Comparison of ENCODE assay signal across 9 cellular contexts in the genomic region with DNA sequence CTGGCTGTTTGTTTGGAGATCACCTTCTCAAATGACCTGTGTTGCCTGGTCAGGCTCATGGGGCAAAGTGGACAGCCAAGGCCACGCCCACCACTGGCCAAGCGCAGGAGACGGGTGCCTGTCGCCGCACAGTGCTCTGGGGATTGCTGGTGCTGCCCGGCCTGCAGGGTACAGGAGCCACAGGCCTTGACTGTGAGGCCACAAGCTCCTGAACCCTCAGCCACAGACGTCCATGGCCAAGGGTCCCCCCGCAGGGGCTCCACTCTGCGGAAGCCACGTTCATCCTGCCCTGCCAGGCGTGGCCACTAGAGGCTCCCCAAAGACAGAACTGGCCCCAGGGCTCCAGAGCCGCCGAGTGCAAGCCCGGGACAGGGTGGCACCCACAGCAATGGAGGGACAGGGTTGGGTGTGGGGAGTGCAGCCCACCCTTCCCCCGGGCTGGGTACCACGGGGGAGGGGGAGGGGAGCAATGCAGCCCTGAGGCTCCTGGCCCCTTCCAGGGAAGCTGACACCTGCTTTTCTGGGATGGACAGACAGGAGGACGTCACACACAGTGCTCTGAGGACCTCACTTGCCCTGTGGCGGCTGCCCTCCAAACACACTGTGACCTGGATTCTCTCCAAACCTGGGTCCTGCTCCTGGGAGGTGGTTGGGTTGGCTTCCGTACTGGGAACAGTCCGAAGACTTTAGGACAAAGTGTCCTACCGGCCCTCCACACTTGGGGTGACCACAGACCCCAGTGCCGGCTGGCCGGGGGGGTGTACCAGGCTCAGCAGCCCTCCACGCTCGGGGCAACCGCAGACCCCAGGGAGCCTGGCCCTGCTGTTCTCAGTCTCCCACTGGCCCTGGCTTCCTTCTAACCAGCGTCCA. TPM values are rescaled to one million over a fixed set of nuclear protein-coding genes. Genes with fewer than 3 reads are reported as not detected.
DNase-seq lines count a peak whose midpoint lies in the region; ATAC-seq and TF ChIP-seq lines count a peak whose summit lies in the region.
"Had no signal": no experiment of that assay in that cellular context is flagged by ENCODE, and none has a peak within 500 bp of the region (broad histone marks: within the 10 kb centered on the region; RNA-seq: fewer than 3 reads in every experiment).

No MANE protein-coding gene starts in this region.

- 16 to 17% methylated on average over 13 to 21 of the region's 27 CpGs for WGBS in lower leg skin, 2 donors

- no peaks in the 10 kb centered on the region for H3K9me3 Mint-ChIP-seq in activated CD4-positive, alpha-beta T cell treated with anti-CD3 and anti-CD28 coated beads, Interleukin-2, amount 10 ng/mL, durations not matched to agents 24 days and 14 days
- H3K9me3 Mint-ChIP-seq: stimulated activated naive CD8-positive, alpha-beta T cell treated with anti-CD3 and anti-CD28 coated beads, Interleukin-15, Interleukin-2, amounts not matched to agents 100 ng/mL and 50 ng/mL, for 24 hours had no signal

- peak; percentile 89 for TF ChIP-seq CTCF in GM12873 (IDR thresholded peaks at IDR 0.05; ENCODE audit: insufficient read depth, low read depth, low read length, missing control alignments)
- peak in 1 of 3 donors; percentile 78 for TF ChIP-seq CTCF in lower leg skin (IDR thresholded peaks at IDR 0.05)

- H3K27ac Mint-ChIP-seq in activated CD4-positive, alpha-beta T cell treated with anti-CD3 and anti-CD28 coated beads, Interleukin-2, amount 10 ng/mL, durations not matched to agents 24 days and 14 days = no peak overlapping the region
- H3K27ac Mint-ChIP-seq: stimulated activated naive CD8-positive, alpha-beta T cell treated with anti-CD3 and anti-CD28 coated beads, Interleukin-15, Interleukin-2, amounts not matched to agents 100 ng/mL and 50 ng/mL, for 24 hours had no signal

- ATAC-seq in HG02885 (IDR thresholded peaks at IDR 0.05; ENCODE audit: poor library complexity, unreplicated experiment) = peak; percentile 52
- no peak for ATAC-seq in HG02840 (IDR thresholded peaks at IDR 0.05; ENCODE audit: low FRiP score, unreplicated experiment)

- no peak for TF ChIP-seq POLR2A in lower leg skin (IDR thresholded peaks at IDR 0.05)

- DNase-seq in NCI-H2227 (lab: John Stamatoyannopoulos, UW; ENCODE audit: unreplicated experiment) (peak; percentile 90), dermis blood vessel endothelial cell (peak; percentile 74), lower leg skin (ENCODE audit: low spot score in 2 of 2) (peak; percentile 59 to 94)
- DNase-seq in activated CD4-positive, alpha-beta T cell treated with anti-CD3 and anti-CD28 coated beads, Interleukin-2, amount 10 ng/mL, durations not matched to agents 24 days and 14 days = peak; percentile 89
- peak; percentile 38 to 63 (median 49) for DNase-seq in stimulated activated CD4-positive, alpha-beta T cell treated with anti-CD3 and anti-CD28 coated beads, TNF-alpha, amount 100 ng/mL, for 24 hours (ENCODE audit: low read depth in 3 of 3)

- peaks cover 5% of the 10 kb centered on the region for H3K27me3 Mint-ChIP-seq in activated CD4-positive, alpha-beta T cell treated with anti-CD3 and anti-CD28 coated beads, Interleukin-2, amount 10 ng/mL, durations not matched to agents 24 days and 14 days
- H3K27me3 Mint-ChIP-seq: stimulated activated naive CD8-positive, alpha-beta T cell treated with anti-CD3 and anti-CD28 coated beads, Interleukin-15, Interleukin-2, amounts not matched to agents 100 ng/mL and 50 ng/mL, for 24 hours had no signal

- H3K4me1 Mint-ChIP-seq in activated CD4-positive, alpha-beta T cell treated with anti-CD3 and anti-CD28 coated beads, Interleukin-2, amount 10 ng/mL, durations not matched to agents 24 days and 14 days = peaks cover 3% of the 10 kb centered on the region

- H3K4me3 Mint-ChIP-seq in activated CD4-positive, alpha-beta T cell treated with anti-CD3 and anti-CD28 coated beads, Interleukin-2, amount 10 ng/mL, durations not matched to agents 24 days and 14 days = no peak overlapping the region
- H3K4me3 Mint-ChIP-seq: stimulated activated naive CD8-positive, alpha-beta T cell treated with anti-CD3 and anti-CD28 coated beads, Interleukin-15, Interleukin-2, amounts not matched to agents 100 ng/mL and 50 ng/mL, for 24 hours had no signal

- H3K4me3 ChIP-seq in lower leg skin (ENCODE audit: low read depth, poor library complexity, severe bottlenecking) = no peak overlapping the region

- intact Hi-C loops in activated CD4-positive, alpha-beta T cell treated with anti-CD3 and anti-CD28 coated beads, Interleukin-2, amount 10 ng/mL, durations not matched to agents 24 days and 14 days (cut with micrococcal nuclease) = loop anchor here (2.0 kb wide), 1 partner anchor 231 kb away; no protein-coding TSS in a partner anchor
- intact Hi-C loops in lower leg skin (cut with DNase I; ENCODE audit: low total_unique reads) = loop anchor here (5.0 kb wide), 1 partner anchor 231 kb away; no protein-coding TSS in a partner anchor

- peaks cover 8% of the 10 kb centered on the region for H3K36me3 Mint-ChIP-seq in activated CD4-positive, alpha-beta T cell treated with anti-CD3 and anti-CD28 coated beads, Interleukin-2, amount 10 ng/mL, durations not matched to agents 24 days and 14 days (ENCODE audit: low read depth)

RNA-seq across cellular contexts. Expression of a gene that starts 21.5 kb away (rescaled TPM):
- 0.07 TPM in 1 of 2 replicates, not detected in the other for total RNA-seq in activated CD4-positive, alpha-beta T cell treated with anti-CD3 and anti-CD28 coated beads, Interleukin-2, amount 10 ng/mL, durations not matched to agents 24 days and 14 days
- under 0.01 and 0.14 TPM in 2 replicates for total RNA-seq in dermis blood vessel endothelial cell
- total RNA-seq in lower leg skin = 10 to 100 TPM in 2 of 4 donors, 1 to 10 TPM in 2; 7.4 to 17.3 (median 10.4) TPM

RNA-seq across cellular contexts. Expression of a gene that starts 59.6 kb away (rescaled TPM):
- total RNA-seq in activated CD4-positive, alpha-beta T cell treated with anti-CD3 and anti-CD28 coated beads, Interleukin-2, amount 10 ng/mL, durations not matched to agents 24 days and 14 days = 33.2 and 36.0 TPM in 2 replicates
- total RNA-seq in dermis blood vessel endothelial cell = 2.9 and 4.7 TPM in 2 replicates
- total RNA-seq in lower leg skin = 10 to 100 TPM in 2 of 4 donors, 1 to 10 TPM in 2; 7.2 to 11.9 (median 9.2) TPM
